Comparison of ENCODE assay signal across 8 cellular contexts in genomic region chr9:98944130-98945074, GRCh38. TPM values are rescaled to one million over a fixed set of nuclear protein-coding genes. Genes with fewer than 3 reads are reported as not detected.
DNase-seq lines count a peak whose midpoint lies in the region; ATAC-seq and TF ChIP-seq lines count a peak whose summit lies in the region.

No MANE protein-coding gene starts in this region.

- no peak for TF ChIP-seq POLR2A in body of pancreas (IDR thresholded peaks at IDR 0.05)

- H3K27me3 ChIP-seq in body of pancreas = no peaks in the 10 kb centered on the region
- H3K27me3 ChIP-seq in upper lobe of right lung = peaks cover 35% of the 10 kb centered on the region

- peak overlapping the region in 3 of 4 donors; percentile 38 to 39 (median 39) for H3K27ac ChIP-seq in body of pancreas
- H3K27ac ChIP-seq in upper lobe of right lung = peak overlapping the region; percentile 24

- H3K36me3 Mint-ChIP-seq in activated naive CD4-positive, alpha-beta T cell treated with anti-CD3 and anti-CD28 coated beads for 36 hours (ENCODE audit: low read depth) = no peaks in the 10 kb centered on the region
- no peaks in the 10 kb centered on the region for H3K36me3 Mint-ChIP-seq in memory B cell

- intact Hi-C loops in activated naive CD4-positive, alpha-beta T cell treated with anti-CD3 and anti-CD28 coated beads for 36 hours (cut with micrococcal nuclease) = no loop called here
- intact Hi-C loops in body of pancreas (cut with DNase I) (no loop called here), upper lobe of right lung (cut with DNase I) (no loop called here)

- peaks cover 8% of the 10 kb centered on the region for H3K4me1 Mint-ChIP-seq in activated naive CD4-positive, alpha-beta T cell treated with anti-CD3 and anti-CD28 coated beads for 36 hours (ENCODE audit: low read depth)
- peaks cover 9% of the 10 kb centered on the region for H3K4me1 Mint-ChIP-seq in memory B cell

- no peaks in the 10 kb centered on the region for H3K9me3 ChIP-seq in body of pancreas
- no peaks in the 10 kb centered on the region for H3K9me3 ChIP-seq in upper lobe of right lung

- CTCF ChIA-PET in activated naive CD4-positive, alpha-beta T cell treated with anti-CD3 and anti-CD28 coated beads for 36 hours (lab: Charles Lee) = no interaction called here

- peaks cover 46% of the 10 kb centered on the region for H3K27me3 Mint-ChIP-seq in activated naive CD4-positive, alpha-beta T cell treated with anti-CD3 and anti-CD28 coated beads for 36 hours (ENCODE audit: low read depth)
- peaks cover 32% of the 10 kb centered on the region for H3K27me3 Mint-ChIP-seq in memory B cell

- H3K4me3 ChIP-seq in body of pancreas (peak overlapping the region; percentile 29 to 34), upper lobe of right lung (peak overlapping the region; percentile 51)

- no peak for TF ChIP-seq CTCF in body of pancreas (IDR thresholded peaks at IDR 0.05)
- no peak for TF ChIP-seq CTCF in upper lobe of right lung (IDR thresholded peaks at IDR 0.05)

- no peaks in the 10 kb centered on the region for H3K36me3 ChIP-seq in body of pancreas (replicated peaks in 1 of 2; ENCODE audit: insufficient read depth in 1 of 2, low read depth in 2 of 2)
- H3K36me3 ChIP-seq in upper lobe of right lung = no peaks in the 10 kb centered on the region

- no peaks in the 10 kb centered on the region for H3K9me3 Mint-ChIP-seq in activated naive CD4-positive, alpha-beta T cell treated with anti-CD3 and anti-CD28 coated beads for 36 hours
- no peaks in the 10 kb centered on the region for H3K9me3 Mint-ChIP-seq in memory B cell

- WGBS in body of pancreas, 2 donors = 8 to 12% methylated on average over 15 to 49 of the region's 49 CpGs

- H3K4me1 ChIP-seq in body of pancreas (peaks cover 19% of the 10 kb centered on the region), upper lobe of right lung (no peaks in the 10 kb centered on the region)

- peak; percentile 8 for DNase-seq in activated naive CD4-positive, alpha-beta T cell treated with anti-CD3 and anti-CD28 coated beads for 36 hours
- DNase-seq in activated naive CD4-positive, alpha-beta T cell treated with Interleukin-2 at 50 U/mL for 16 hours = no peak
- DNase-seq in body of pancreas = peak; percentile 25 to 64 (median 35)
- DNase-seq in memory B cell (ENCODE audit: low spot score in 2 of 2) = peak in 1 of 2 donors; percentile 20
- DNase-seq in upper lobe of right lung = no peak
- no peak for DNase-seq in HK-2 (ENCODE audit: unreplicated experiment)
- no peak for DNase-seq in DMS153 treated with DMSO at 0.1 percent for 48 hours (lab: John Stamatoyannopoulos, UW; ENCODE audit: unreplicated experiment)

- peak overlapping the region; percentile 40 for H3K4me3 Mint-ChIP-seq in activated naive CD4-positive, alpha-beta T cell treated with anti-CD3 and anti-CD28 coated beads for 36 hours
- peak overlapping the region; percentile 67 for H3K4me3 Mint-ChIP-seq in memory B cell

- no peak overlapping the region for H3K27ac Mint-ChIP-seq in activated naive CD4-positive, alpha-beta T cell treated with anti-CD3 and anti-CD28 coated beads for 36 hours
- no peak overlapping the region for H3K27ac Mint-ChIP-seq in memory B cell

- ATAC-seq in body of pancreas (peak; percentile 65), memory B cell (ENCODE audit: low read depth) (peak; percentile 86), upper lobe of right lung (peak; percentile 28), HG03097 (IDR thresholded peaks at IDR 0.05; ENCODE audit: low FRiP score, unreplicated experiment) (no peak)

RNA-seq across cellular contexts. Expression of gene COL15A1, which starts 0.7 kb away (rescaled TPM):
- under 1 TPM; 0.02 to 0.05 TPM for total RNA-seq in activated naive CD4-positive, alpha-beta T cell treated with anti-CD3 and anti-CD28 coated beads for 36 hours
- total RNA-seq in body of pancreas (10 to 100 TPM in 1 of 2 donors, 1 to 10 TPM in 1; 6.7 to 55.4 TPM), upper lobe of right lung (8.0 TPM)

Comparison
In these comparisons a context has a peak if more than half of its experiments do, and no peak if none do; other contexts are left out.
1. DNase-seq: peak in activated naive CD4-positive, alpha-beta T cell treated with anti-CD3 and anti-CD28 coated beads for 36 hours (single experiment) and body of pancreas (4 of 4); none in activated naive CD4-positive, alpha-beta T cell treated with Interleukin-2 at 50 U/mL for 16 hours (single experiment), upper lobe of right lung (single experiment), HK-2 (single experiment) and DMS153 treated with DMSO at 0.1 percent for 48 hours (single experiment).